ENCODE assay signal across 18 cellular contexts in genomic region chr4:2870098-2870497, GRCh38. TPM values are rescaled to one million over a fixed set of nuclear protein-coding genes. Genes with fewer than 3 reads are reported as not detected.
DNase-seq lines count a peak whose midpoint lies in the region; ATAC-seq, FAIRE-seq and TF ChIP-seq lines count a peak whose summit lies in the region.
"Had no signal": no experiment of that assay in that cellular context is flagged by ENCODE, and none has a peak within 500 bp of the region (broad histone marks: within the 10 kb centered on the region; RNA-seq: fewer than 3 reads in every experiment).

No MANE protein-coding gene starts in this region.

- TF ChIP-seq CTCF in heart right ventricle (IDR thresholded peaks at IDR 0.05), result no peak
- TF ChIP-seq CTCF in hepatocyte (IDR thresholded peaks at IDR 0.05; ENCODE audit: poor library complexity), result no peak

- DNase-seq in heart right ventricle, result no peak
- DNase-seq in left ventricle myocardium superior, result no peak
- DNase-seq in hepatocyte (ENCODE audit: low spot score), result no peak
- no peak for DNase-seq in natural killer cell treated with Interleukin-12 subunit alpha and Interleukin-12 subunit beta and Interleukin-15 and Interleukin-18, amount 100 ng/mL, for 72 hours (ENCODE audit: low spot score)
- no peak for DNase-seq in activated naive CD8-positive, alpha-beta T cell treated with anti-CD3 and anti-CD28 coated beads for 36 hours
- DNase-seq in stimulated activated CD4-positive, alpha-beta T cell treated with anti-CD3 and anti-CD28 coated beads, Interleukin-4, amount 100 ng/mL, for 1 hour, result no peak
- DNase-seq in GM12892 (ENCODE audit: insufficient read length), result no peak
- no peak for DNase-seq in occipital lobe (lab: John Stamatoyannopoulos, UW)
- DNase-seq: activated CD8-positive, alpha-beta T cell treated with anti-CD3 and anti-CD28 coated beads for 36 hours; CD4-positive, alpha-beta memory T cell; central memory CD4-positive, alpha-beta T cell; NCI-H1436 treated with DMSO at 0.1 percent for 48 hours; NCI-H69; nucleus accumbens; stimulated activated CD4-positive, alpha-beta T cell treated with anti-CD3 and anti-CD28 coated beads, Interleukin-4, amount 100 ng/mL, for 4 hours; tibial artery had no signal

- H3K27ac Mint-ChIP-seq in natural killer cell treated with Interleukin-12 subunit alpha and Interleukin-12 subunit beta and Interleukin-15 and Interleukin-18, amount 100 ng/mL, for 72 hours, result peak overlapping the region; percentile 68 to 79
- no peak overlapping the region for H3K27ac Mint-ChIP-seq in activated naive CD8-positive, alpha-beta T cell treated with anti-CD3 and anti-CD28 coated beads for 36 hours
- H3K27ac Mint-ChIP-seq: activated CD8-positive, alpha-beta T cell treated with anti-CD3 and anti-CD28 coated beads for 36 hours had no signal

- H3K4me2 ChIP-seq in hepatocyte, result peak overlapping the region; percentile 75

- no peak for FAIRE-seq in GM12892 (lab: Jason Lieb, UNC)
- FAIRE-seq: A204.1, endometrium had no signal

- ATAC-seq in heart right ventricle, result no peak
- no peak for ATAC-seq in left ventricle myocardium superior
- ATAC-seq in natural killer cell treated with Interleukin-12 subunit alpha and Interleukin-12 subunit beta and Interleukin-15 and Interleukin-18, amount 100 ng/mL, for 72 hours, result no peak
- ATAC-seq: activated CD8-positive, alpha-beta T cell treated with anti-CD3 and anti-CD28 coated beads for 36 hours had no signal

- H3K4me1 Mint-ChIP-seq in natural killer cell treated with Interleukin-12 subunit alpha and Interleukin-12 subunit beta and Interleukin-15 and Interleukin-18, amount 100 ng/mL, for 72 hours (ENCODE audit: low read depth in 2 of 2), result peaks cover 50 to 61% of the 10 kb centered on the region in 2 donors
- H3K4me1 Mint-ChIP-seq in activated naive CD8-positive, alpha-beta T cell treated with anti-CD3 and anti-CD28 coated beads for 36 hours, result peaks cover 49% of the 10 kb centered on the region

- H3K9me2 ChIP-seq in hepatocyte (replicated peaks; ENCODE audit: insufficient read depth), result no peaks in the 10 kb centered on the region

- H3K27me3 Mint-ChIP-seq in natural killer cell treated with Interleukin-12 subunit alpha and Interleukin-12 subunit beta and Interleukin-15 and Interleukin-18, amount 100 ng/mL, for 72 hours, result no peaks in the 10 kb centered on the region
- no peaks in the 10 kb centered on the region for H3K27me3 Mint-ChIP-seq in activated naive CD8-positive, alpha-beta T cell treated with anti-CD3 and anti-CD28 coated beads for 36 hours
- H3K27me3 Mint-ChIP-seq: activated CD8-positive, alpha-beta T cell treated with anti-CD3 and anti-CD28 coated beads for 36 hours; CD4-positive, alpha-beta memory T cell had no signal

- H3K4me3 Mint-ChIP-seq in natural killer cell treated with Interleukin-12 subunit alpha and Interleukin-12 subunit beta and Interleukin-15 and Interleukin-18, amount 100 ng/mL, for 72 hours, result no peak overlapping the region
- no peak overlapping the region for H3K4me3 Mint-ChIP-seq in activated naive CD8-positive, alpha-beta T cell treated with anti-CD3 and anti-CD28 coated beads for 36 hours
- H3K4me3 Mint-ChIP-seq: activated CD8-positive, alpha-beta T cell treated with anti-CD3 and anti-CD28 coated beads for 36 hours had no signal

- peaks cover 88% of the 10 kb centered on the region for H4K20me1 ChIP-seq in hepatocyte (ENCODE audit: insufficient read depth, poor library complexity, severe bottlenecking)

- no peak overlapping the region for H2AFZ ChIP-seq in hepatocyte

- peak overlapping the region in 3 of 10 donors; percentile 10 to 40 (median 38) for H3K4me3 ChIP-seq in heart right ventricle
- no peak overlapping the region for H3K4me3 ChIP-seq in hepatocyte
- H3K4me3 ChIP-seq: tibial artery had no signal

- peaks cover 100% of the 10 kb centered on the region for H3K79me2 ChIP-seq in hepatocyte

- H3K36me3 ChIP-seq in heart right ventricle (no peaks in the 10 kb centered on the region), hepatocyte (replicated peaks; ENCODE audit: insufficient read depth, low read depth) (no peaks in the 10 kb centered on the region)
- H3K36me3 ChIP-seq: tibial artery had no signal

- no peaks in the 10 kb centered on the region for H3K36me3 Mint-ChIP-seq in natural killer cell treated with Interleukin-12 subunit alpha and Interleukin-12 subunit beta and Interleukin-15 and Interleukin-18, amount 100 ng/mL, for 72 hours
- H3K36me3 Mint-ChIP-seq in activated naive CD8-positive, alpha-beta T cell treated with anti-CD3 and anti-CD28 coated beads for 36 hours, result peaks cover 3% of the 10 kb centered on the region

- no peak for TF ChIP-seq POLR2A in GM12892 (IDR thresholded peaks at IDR 0.05; ENCODE audit: low read depth, low read length)

- H3K9me3 Mint-ChIP-seq in natural killer cell treated with Interleukin-12 subunit alpha and Interleukin-12 subunit beta and Interleukin-15 and Interleukin-18, amount 100 ng/mL, for 72 hours, result no peaks in the 10 kb centered on the region
- H3K9me3 Mint-ChIP-seq in activated naive CD8-positive, alpha-beta T cell treated with anti-CD3 and anti-CD28 coated beads for 36 hours, result no peaks in the 10 kb centered on the region
- H3K9me3 Mint-ChIP-seq: activated CD8-positive, alpha-beta T cell treated with anti-CD3 and anti-CD28 coated beads for 36 hours had no signal

- H3K9me3 ChIP-seq in heart right ventricle, result no peaks in the 10 kb centered on the region
- no peaks in the 10 kb centered on the region for H3K9me3 ChIP-seq in hepatocyte (ENCODE audit: low read depth)
- H3K9me3 ChIP-seq: tibial artery had no signal

- 51 to 69% methylated on average over 2 of the region's 2 CpGs for WGBS in heart right ventricle, 2 donors
- 59% methylated on average over 2 of the region's 2 CpGs for WGBS in hepatocyte (ENCODE audit: low lambda C conversion rate, missing lambda C conversion rate)

- H3K27me3 ChIP-seq in heart right ventricle (no peaks in the 10 kb centered on the region), hepatocyte (no peaks in the 10 kb centered on the region)
- H3K27me3 ChIP-seq: tibial artery had no signal

- H3K4me1 ChIP-seq in heart right ventricle, result peaks cover 35 to 100% (median 99%) of the 10 kb centered on the region in 9 donors
- H3K4me1 ChIP-seq in hepatocyte (ENCODE audit: insufficient read depth), result peaks cover 62% of the 10 kb centered on the region

- intact Hi-C loops in heart right ventricle (cut with DNase I), result loop anchor here in 1 of 10 donors (5.0 kb wide), 1 partner anchor 68 kb away; no protein-coding TSS in a partner anchor
- intact Hi-C loops in left ventricle myocardium superior (cut with micrococcal nuclease), result no loop called here

- peak overlapping the region in 8 of 10 donors; percentile 55 to 87 (median 74) for H3K27ac ChIP-seq in heart right ventricle
- H3K27ac ChIP-seq in hepatocyte, result peak overlapping the region; percentile 87
- H3K27ac ChIP-seq: tibial artery had no signal

RNA-seq across cellular contexts. Expression of gene ADD1, which starts 26.5 kb away (rescaled TPM):
- total RNA-seq in heart right ventricle (100 to 1,000 TPM; 188 to 289 (median 214) TPM), left ventricle myocardium superior (228 TPM), hepatocyte (143 and 179 TPM in 2 replicates), occipital lobe (166 TPM)
- polyA plus RNA-seq in heart right ventricle (100 to 1,000 TPM; 163 to 448 TPM), hepatocyte (174 and 208 TPM in 2 replicates)
- 100 to 1,000 TPM; 259 to 291 TPM for total RNA-seq in natural killer cell treated with Interleukin-12 subunit alpha and Interleukin-12 subunit beta and Interleukin-15 and Interleukin-18, amount 100 ng/mL, for 72 hours
- total RNA-seq in activated naive CD8-positive, alpha-beta T cell treated with anti-CD3 and anti-CD28 coated beads for 36 hours, result 100 to 1,000 TPM; 136 TPM
- polyA plus RNA-seq in GM12892 (2012; ENCODE audit: missing spikeins), result 77.1 TPM
